18 cellular contexts compared by ENCODE assay signal in genomic region chr4:137359691-137360315, GRCh38.
A peak's percentile ranks its signal among the peaks of the same experiment; 100 is the strongest.
DNase-seq lines count a peak whose midpoint lies in the region; ATAC-seq and TF ChIP-seq lines count a peak whose summit lies in the region.
"Had no signal": no experiment of that assay in that cellular context is flagged by ENCODE, and none has a peak within 500 bp of the region (broad histone marks: within the 10 kb centered on the region; RNA-seq: fewer than 3 reads in every experiment).

No MANE protein-coding gene starts in this region.

- H4K20me1 ChIP-seq in hepatocyte (ENCODE audit: insufficient read depth, poor library complexity, severe bottlenecking) = no peaks in the 10 kb centered on the region

- no peaks in the 10 kb centered on the region for H3K79me2 ChIP-seq in hepatocyte

- H2AFZ ChIP-seq in hepatocyte = no peak overlapping the region

- DNase-seq in HFFc6 (peak; percentile 48), adipocyte (ENCODE audit: low read depth) (peak; percentile 89), hepatocyte (ENCODE audit: low spot score) (peak; percentile 34), tibial artery (no peak), Right ventricle myocardium inferior (ENCODE audit: missing footprints) (no peak), left colon (no peak)
- no peak for DNase-seq in activated T-cell treated with anti-CD3 and anti-CD28 coated beads, Interleukin-2, amount 50 U/mL, for 24 hours
- DNase-seq: activated CD8-positive, alpha-beta memory T cell treated with anti-CD3 and anti-CD28 coated beads for 24 hours; activated gamma-delta T cell treated with Interleukin-2 at 50 U/mL for 16 hours; islet precursor cell; mucosa of descending colon; NCI-H1105 treated with DMSO at 0.1 percent for 48 hours; OCI-M1; stimulated activated CD4-positive, alpha-beta T cell treated with anti-CD3 and anti-CD28 coated beads, Interleukin-2, amount 100 ng/mL, for 24 hours; stimulated activated CD8-positive, alpha-beta memory T cell treated with anti-CD3 and anti-CD28 coated beads, Interleukin-4, amount 100 ng/mL, for 48 hours; SW 1271 had no signal

- H3K36me3 Mint-ChIP-seq in HFFc6 (ENCODE audit: low read depth) = no peaks in the 10 kb centered on the region
- no peaks in the 10 kb centered on the region for H3K36me3 Mint-ChIP-seq in activated T-cell treated with anti-CD3 and anti-CD28 coated beads, Interleukin-2, amount 50 U/mL, for 24 hours (ENCODE audit: low read depth)

- no peaks in the 10 kb centered on the region for H3K9me2 ChIP-seq in hepatocyte (replicated peaks; ENCODE audit: insufficient read depth)

- no peak for ATAC-seq in Right ventricle myocardium inferior
- ATAC-seq in left colon = no peak
- no peak for ATAC-seq in HG03280 (IDR thresholded peaks at IDR 0.05; ENCODE audit: unreplicated experiment)
- ATAC-seq: mucosa of descending colon had no signal

- H3K9me3 Mint-ChIP-seq in HFFc6 = no peaks in the 10 kb centered on the region
- H3K9me3 Mint-ChIP-seq in activated T-cell treated with anti-CD3 and anti-CD28 coated beads, Interleukin-2, amount 50 U/mL, for 24 hours = peaks cover 2% of the 10 kb centered on the region

- H3K9me3 ChIP-seq in adipocyte (ENCODE audit: control insufficient read depth, low read length) (no peaks in the 10 kb centered on the region), hepatocyte (ENCODE audit: low read depth) (no peaks in the 10 kb centered on the region), tibial artery (no peaks in the 10 kb centered on the region)
- H3K9me3 ChIP-seq: mucosa of descending colon had no signal

- intact Hi-C loops in tibial artery (cut with DNase I; ENCODE audit: low total_unique reads) = loop anchor here (10.0 kb wide), 1 partner anchor 155 kb away; no protein-coding TSS in a partner anchor
- intact Hi-C loops in Right ventricle myocardium inferior (cut with DNase I) = no loop called here
- intact Hi-C loops in left colon (cut with DNase I, micrococcal nuclease) = no loop called here

- peak overlapping the region; percentile 61 for H3K27ac Mint-ChIP-seq in HFFc6
- no peak overlapping the region for H3K27ac Mint-ChIP-seq in activated T-cell treated with anti-CD3 and anti-CD28 coated beads, Interleukin-2, amount 50 U/mL, for 24 hours

- H3K27me3 ChIP-seq in adipocyte (replicated peaks; ENCODE audit: control insufficient read depth, insufficient read depth, low read length) = no peaks in the 10 kb centered on the region
- no peaks in the 10 kb centered on the region for H3K27me3 ChIP-seq in hepatocyte
- no peaks in the 10 kb centered on the region for H3K27me3 ChIP-seq in tibial artery

- H3K4me2 ChIP-seq in hepatocyte = peak overlapping the region; percentile 14

- H3K9ac ChIP-seq in adipocyte (ENCODE audit: low read length) = peak overlapping the region; percentile 72

- H3K27ac ChIP-seq in hepatocyte = peak overlapping the region; percentile 67
- H3K27ac ChIP-seq in tibial artery = peak overlapping the region; percentile 8 to 41
- H3K27ac ChIP-seq: VCaP had no signal

- H3K27me3 Mint-ChIP-seq in HFFc6 (ENCODE audit: insufficient read depth) = no peaks in the 10 kb centered on the region
- no peaks in the 10 kb centered on the region for H3K27me3 Mint-ChIP-seq in activated T-cell treated with anti-CD3 and anti-CD28 coated beads, Interleukin-2, amount 50 U/mL, for 24 hours

- peaks cover 38% of the 10 kb centered on the region for H3K4me1 Mint-ChIP-seq in HFFc6 (ENCODE audit: low read depth)
- no peaks in the 10 kb centered on the region for H3K4me1 Mint-ChIP-seq in activated T-cell treated with anti-CD3 and anti-CD28 coated beads, Interleukin-2, amount 50 U/mL, for 24 hours (ENCODE audit: low read depth)

- 45% methylated on average over 2 of the region's 2 CpGs for WGBS in hepatocyte (ENCODE audit: low lambda C conversion rate, missing lambda C conversion rate)

- H3K36me3 ChIP-seq in adipocyte (ENCODE audit: control insufficient read depth, insufficient read depth, low read length, severe bottlenecking) = no peaks in the 10 kb centered on the region
- no peaks in the 10 kb centered on the region for H3K36me3 ChIP-seq in hepatocyte (replicated peaks; ENCODE audit: insufficient read depth, low read depth)
- no peaks in the 10 kb centered on the region for H3K36me3 ChIP-seq in tibial artery

- H3K4me3 Mint-ChIP-seq in HFFc6 = peak overlapping the region; percentile 54
- H3K4me3 Mint-ChIP-seq in activated T-cell treated with anti-CD3 and anti-CD28 coated beads, Interleukin-2, amount 50 U/mL, for 24 hours = no peak overlapping the region

- peak overlapping the region; percentile 52 for H3K4me3 ChIP-seq in adipocyte (ENCODE audit: low read length)
- no peak overlapping the region for H3K4me3 ChIP-seq in hepatocyte
- no peak overlapping the region for H3K4me3 ChIP-seq in tibial artery
- H3K4me3 ChIP-seq: mucosa of descending colon had no signal

- H3K4me1 ChIP-seq in adipocyte (ENCODE audit: control insufficient read depth, insufficient read depth, low read length) (peaks cover 44% of the 10 kb centered on the region), hepatocyte (ENCODE audit: insufficient read depth) (peaks cover 10% of the 10 kb centered on the region), tibial artery (peaks cover 0 to 30% (median 2%) of the 10 kb centered on the region in 4 donors)

- TF ChIP-seq CTCF in HFFc6 (IDR thresholded peaks at IDR 0.05) (no peak), hepatocyte (IDR thresholded peaks at IDR 0.05; ENCODE audit: poor library complexity) (no peak), tibial artery (IDR thresholded peaks at IDR 0.05) (no peak)

Comparison
In these comparisons a context has a peak if more than half of its experiments do, and no peak if none do; other contexts are left out.
1. DNase-seq: peak in HFFc6 (single experiment), adipocyte (single experiment) and hepatocyte (single experiment); none in tibial artery (0 of 2), Right ventricle myocardium inferior (single experiment), activated T-cell treated with anti-CD3 and anti-CD28 coated beads, Interleukin-2, amount 50 U/mL, for 24 hours (single experiment) and left colon (0 of 2).